In genomic region chr19:46340051-46340659, GRCh38 we compare ENCODE assay signal across 31 cellular contexts. TPM values are rescaled to one million over a fixed set of nuclear protein-coding genes. Genes with fewer than 3 reads are reported as not detected.
"Had no signal": no experiment of that assay in that cellular context is flagged by ENCODE, and none has a peak within 500 bp of the region (broad histone marks: within the 10 kb centered on the region; RNA-seq: fewer than 3 reads in every experiment).

No MANE protein-coding gene starts in this region.

- H3K4me2 ChIP-seq: neural progenitor cell had no signal

- H3K36me3 ChIP-seq: neural progenitor cell had no signal

- H3K4me3 Mint-ChIP-seq: effector memory CD8-positive, alpha-beta T cell; immature natural killer cell; natural killer cell; neural progenitor cell; stimulated activated memory B cell treated with anti-CD40 and anti-IgM and Interleukin-4, amounts not matched to agents 10 μg/mL and 1 μg/mL and 100 μg/mL, for 72 hours; type B pancreatic cell had no signal

- H3K36me3 Mint-ChIP-seq: immature natural killer cell; natural killer cell; stimulated activated memory B cell treated with anti-CD40 and anti-IgM and Interleukin-4, amounts not matched to agents 10 μg/mL and 1 μg/mL and 100 μg/mL, for 72 hours had no signal

- H3K27ac Mint-ChIP-seq: natural killer cell; stimulated activated memory B cell treated with anti-CD40 and anti-IgM and Interleukin-4, amounts not matched to agents 10 μg/mL and 1 μg/mL and 100 μg/mL, for 72 hours had no signal

- H3K4me1 Mint-ChIP-seq: immature natural killer cell; stimulated activated memory B cell treated with anti-CD40 and anti-IgM and Interleukin-4, amounts not matched to agents 10 μg/mL and 1 μg/mL and 100 μg/mL, for 72 hours had no signal

- H3K9ac ChIP-seq: neural progenitor cell had no signal

- H3K4me3 ChIP-seq: coronary artery, esophagus squamous epithelium, heart right ventricle, lower lobe of right lung, neural progenitor cell, psoas muscle, sigmoid colon, testis, tibial artery had no signal

- H3K27ac ChIP-seq: coronary artery, esophagus squamous epithelium, heart right ventricle, lower lobe of right lung, neural progenitor cell, psoas muscle, sigmoid colon, testis, tibial artery had no signal

- DNase-seq: dermis blood vessel endothelial cell; effector memory CD8-positive, alpha-beta T cell; erythroblast; esophagus squamous epithelium; foreskin melanocyte; glutamatergic neuron; heart right ventricle; hypothalamus; immature natural killer cell; islet precursor cell; kidney glomerular epithelial cell; left ventricle myocardium superior; lower lobe of right lung; natural killer cell; nucleus accumbens; psoas muscle; right cardiac atrium; sigmoid colon; stimulated activated CD4-positive, alpha-beta T cell treated with anti-CD3 and anti-CD28 coated beads, Interleukin-2, amount 100 ng/mL, for 24 hours; stimulated activated CD4-positive, alpha-beta T cell treated with anti-CD3 and anti-CD28 coated beads, Interleukin-4, amount 100 ng/mL, for 24 hours; stimulated activated naive CD8-positive, alpha-beta T cell treated with anti-CD3 and anti-CD28 coated beads, Interleukin-15, Interleukin-2, amounts not matched to agents 100 U/mL and 50 U/mL, for 24 hours; substantia nigra; testis; tibial artery had no signal

- FAIRE-seq: endometrium, urothelium cell line had no signal

- H3K4me1 ChIP-seq: esophagus squamous epithelium, heart right ventricle, lower lobe of right lung, neural progenitor cell, psoas muscle, sigmoid colon, testis, tibial artery had no signal

- H3K27me3 Mint-ChIP-seq: type B pancreatic cell had no signal

- H2AFZ ChIP-seq: neural progenitor cell had no signal

- H3K9me3 ChIP-seq: esophagus squamous epithelium, heart right ventricle, lower lobe of right lung, psoas muscle, sigmoid colon, testis, tibial artery had no signal

- ATAC-seq: effector memory CD8-positive, alpha-beta T cell; left ventricle myocardium superior; lower lobe of right lung; natural killer cell; psoas muscle; right cardiac atrium; stimulated activated memory B cell treated with anti-CD40 and anti-IgM and Interleukin-4, amounts not matched to agents 10 μg/mL and 1 μg/mL and 100 μg/mL, for 72 hours; stimulated activated naive CD8-positive, alpha-beta T cell treated with anti-CD3 and anti-CD28 coated beads, Interleukin-15, Interleukin-2, amounts not matched to agents 100 U/mL and 50 U/mL, for 24 hours had no signal

- H3K27me3 ChIP-seq: esophagus squamous epithelium, heart right ventricle, neural progenitor cell, sigmoid colon, testis, tibial artery had no signal

- H3K9me3 Mint-ChIP-seq: effector memory CD8-positive, alpha-beta T cell; natural killer cell; neural progenitor cell; stimulated activated memory B cell treated with anti-CD40 and anti-IgM and Interleukin-4, amounts not matched to agents 10 μg/mL and 1 μg/mL and 100 μg/mL, for 72 hours; type B pancreatic cell had no signal

RNA-seq across cellular contexts. Expression of gene HIF3A, which starts 43.3 kb away (rescaled TPM):
- total RNA-seq: mononuclear cell, natural killer cell had no signal
